In genomic region chr1:7666249-7666648, GRCh38 we compare ENCODE assay signal across 15 cellular contexts.
DNase-seq lines count a peak whose midpoint lies in the region; ATAC-seq, FAIRE-seq and TF ChIP-seq lines count a peak whose summit lies in the region.
"Had no signal": no experiment of that assay in that cellular context is flagged by ENCODE, and none has a peak within 500 bp of the region (broad histone marks: within the 10 kb centered on the region; RNA-seq: fewer than 3 reads in every experiment).

No MANE protein-coding gene starts in this region.

- H2BK120ac ChIP-seq in H1 (replicated peaks; ENCODE audit: low read depth, low read length), result no peak overlapping the region

- no peak overlapping the region for H2BK5ac ChIP-seq in H1 (ENCODE audit: low read depth, low read length)

- peak overlapping the region; percentile 67 for H3K4me2 ChIP-seq in BLaER1
- no peak overlapping the region for H3K4me2 ChIP-seq in H1 (ENCODE audit: insufficient read depth in 1 of 2, low read depth in 2 of 2, low read length in 2 of 2)

- no peak overlapping the region for H3K18ac ChIP-seq in H1 (ENCODE audit: extremely low read depth, low read length)

- no peak overlapping the region for H4K91ac ChIP-seq in H1 (replicated peaks; ENCODE audit: insufficient read length, low read length)

- DNase-seq in CD8-positive, alpha-beta T cell, result no peak
- DNase-seq in H1 (ENCODE audit: low read depth in 1 of 2, low spot score in 2 of 2), result no peak
- DNase-seq in neural crest cell (ENCODE audit: low read depth, low spot score), result no peak
- no peak for DNase-seq in type B pancreatic cell (ENCODE audit: extremely low spot score, unreplicated experiment)
- DNase-seq in caudate nucleus (lab: John Stamatoyannopoulos, UW), result no peak
- no peak for DNase-seq in Kasumi-1 (lab: John Stamatoyannopoulos, UW)
- DNase-seq: CD4-positive, alpha-beta T cell; DMS153; DMS79 had no signal

- FAIRE-seq in H1 (lab: Jason Lieb, UNC), result no peak
- FAIRE-seq: GM12878, GM19239 had no signal

- no peak overlapping the region for H2AK5ac ChIP-seq in H1 (ENCODE audit: low read depth, low read length)

- no peaks in the 10 kb centered on the region for H3K79me1 ChIP-seq in H1 (ENCODE audit: low read depth, low read length)

- H3K27me3 ChIP-seq in BLaER1 (no peaks in the 10 kb centered on the region), H1 (replicated peaks in 1 of 4; ENCODE audit: control insufficient read depth in 3 of 4, extremely low read depth in 1 of 4, insufficient read depth in 3 of 4, low read length in 3 of 4) (no peaks in the 10 kb centered on the region; a peak in 1 of 7 replicates)
- no peaks in the 10 kb centered on the region for H3K27me3 ChIP-seq in CD8-positive, alpha-beta T cell (ENCODE audit: insufficient read depth, low read length)

- peaks cover 64% of the 10 kb centered on the region for H3K4me1 ChIP-seq in BLaER1
- H3K4me1 ChIP-seq in CD8-positive, alpha-beta T cell (ENCODE audit: insufficient read depth, low read length), result peaks cover 5% of the 10 kb centered on the region
- peaks cover 0 to 23% (median 12%) of the 10 kb centered on the region in 4 experiments; a peak in 6 of 7 replicates for H3K4me1 ChIP-seq in H1 (replicated peaks in 1 of 4; ENCODE audit: control insufficient read depth in 3 of 4, insufficient read depth in 4 of 4, low read length in 3 of 4)
- H3K4me1 ChIP-seq: HAP-1 had no signal

- TF ChIP-seq POLR2A in H1 (IDR thresholded peaks at IDR 0.05; ENCODE audit: control extremely low read depth in 1 of 2, low read depth in 2 of 2, low read length in 2 of 2), result no peak

- 0 out of 2 replicates have a peak, but pooled peaks cover 2% of the 10 kb centered on the region for H3K23me2 ChIP-seq in H1 (ENCODE audit: low read depth, low read length)

- H2BK15ac ChIP-seq in H1 (ENCODE audit: low read length), result no peak overlapping the region

- H4K20me1 ChIP-seq in BLaER1 (no peaks in the 10 kb centered on the region), H1 (replicated peaks in 1 of 2; ENCODE audit: control insufficient read depth in 1 of 2, insufficient read depth in 2 of 2, low read length in 2 of 2) (no peaks in the 10 kb centered on the region)

- no peak for ATAC-seq in CD8-positive, alpha-beta T cell
- ATAC-seq: GM12878 had no signal

- H3K14ac ChIP-seq in H1 (ENCODE audit: insufficient read length), result no peak overlapping the region

- peaks cover 7% of the 10 kb centered on the region for H3K4me1 Mint-ChIP-seq in CD8-positive, alpha-beta T cell (ENCODE audit: low read depth)
- H3K4me1 Mint-ChIP-seq in neural crest cell, result peaks cover 37% of the 10 kb centered on the region
- peaks cover 18% of the 10 kb centered on the region for H3K4me1 Mint-ChIP-seq in type B pancreatic cell (ENCODE audit: unreplicated experiment)

- H2BK12ac ChIP-seq in H1 (ENCODE audit: low read depth, low read length), result no peak overlapping the region

- TF ChIP-seq EP300 in H1 (IDR thresholded peaks at IDR 0.05; ENCODE audit: borderline replicate concordance in 1 of 2, low read depth in 2 of 2, low read length in 2 of 2), result no peak

- WGBS in H1 (ENCODE audit: extremely low coverage in 1 of 2, insufficient coverage in 1 of 2, insufficient read length in 1 of 2, insufficient replicate concordance in 2 of 2, low coverage in 1 of 2, low lambda C conversion rate in 2 of 2, missing lambda C conversion rate in 1 of 2), 2 experiments, result 81% methylated on average over 6 of the region's 6 CpGs; no CpG with 5 or more reads in 1 of the 2 experiments

- intact Hi-C loops in CD8-positive, alpha-beta T cell (cut with DNase I, micrococcal nuclease), result loop anchor here in 1 of 2 experiments (5.0 kb wide), 1 partner anchor 291 kb away; no protein-coding TSS in a partner anchor

- H3K79me2 ChIP-seq in H1 (ENCODE audit: control insufficient read depth in 1 of 2, insufficient read depth in 2 of 2, low read length in 2 of 2), result no peaks in the 10 kb centered on the region

- CTCF ChIA-PET in CD8-positive, alpha-beta T cell (lab: Charles Lee), result interaction anchor here (1.0 to 16.6 kb wide), 7 partner anchors 14 to 238 kb away, joined by 3 to 447 read pairs (median 9); no protein-coding TSS in a partner anchor
- CTCF ChIA-PET in H1 (lab: Charles Lee; ENCODE audit: partially characterized antibody), result interaction anchor here (0.7 to 23.6 kb wide), 16 partner anchors 10 to 257 kb away, joined by 3 to 554 read pairs (median 8); no protein-coding TSS in a partner anchor

- H3K9me3 Mint-ChIP-seq in CD8-positive, alpha-beta T cell, result no peaks in the 10 kb centered on the region
- no peaks in the 10 kb centered on the region for H3K9me3 Mint-ChIP-seq in neural crest cell
- H3K9me3 Mint-ChIP-seq in type B pancreatic cell, result no peaks in the 10 kb centered on the region
- H3K9me3 Mint-ChIP-seq: CD4-positive, alpha-beta T cell had no signal

- no peak overlapping the region for H3K23ac ChIP-seq in H1 (ENCODE audit: insufficient read length)

- POLR2A ChIA-PET in CD8-positive, alpha-beta T cell (lab: Charles Lee), result interaction anchor here (0.6 kb wide), 1 partner anchor 1673 kb away, joined by 3 read pairs; no protein-coding TSS in a partner anchor
- POLR2A ChIA-PET in H1 (lab: Charles Lee; ENCODE audit: partially characterized antibody), result interaction anchor here (0.6 kb wide), 1 partner anchor 48 kb away, joined by 3 read pairs; no protein-coding TSS in a partner anchor

- TF ChIP-seq CTCF in CD8-positive, alpha-beta T cell (IDR thresholded peaks at IDR 0.05), result no peak
- TF ChIP-seq CTCF in H1 (IDR thresholded peaks at IDR 0.05; ENCODE audit: control extremely low read depth in 1 of 3, insufficient read depth in 1 of 3, low read depth in 1 of 3, low read length in 3 of 3) (no peak), neural crest cell (conservative IDR thresholded peaks at IDR 0.05) (no peak), type B pancreatic cell (conservative IDR thresholded peaks at IDR 0.05) (no peak)

- H3K9ac ChIP-seq in BLaER1 (no peak overlapping the region), H1 (replicated peaks in 1 of 4; ENCODE audit: extremely low read depth in 1 of 4, low read depth in 3 of 4, low read length in 3 of 4) (no peak overlapping the region)

- peak overlapping the region; percentile 1 for H3K27ac Mint-ChIP-seq in CD8-positive, alpha-beta T cell
- H3K27ac Mint-ChIP-seq in neural crest cell (ENCODE audit: unreplicated experiment) (peak overlapping the region; percentile 16), type B pancreatic cell (no peak overlapping the region)
- H3K27ac Mint-ChIP-seq: B cell; CD4-positive, alpha-beta T cell had no signal

- no peak overlapping the region for H3K4ac ChIP-seq in H1 (replicated peaks; ENCODE audit: insufficient read length, low read depth, low read length)

- no peak overlapping the region for H3K4me3 Mint-ChIP-seq in CD8-positive, alpha-beta T cell
- H3K4me3 Mint-ChIP-seq in neural crest cell, result no peak overlapping the region
- no peak overlapping the region for H3K4me3 Mint-ChIP-seq in type B pancreatic cell
- H3K4me3 Mint-ChIP-seq: B cell; CD4-positive, alpha-beta T cell had no signal

- no peaks in the 10 kb centered on the region for H3K36me3 ChIP-seq in BLaER1
- H3K36me3 ChIP-seq in CD8-positive, alpha-beta T cell (ENCODE audit: insufficient read depth, low read length), result no peaks in the 10 kb centered on the region
- H3K36me3 ChIP-seq in H1 (ENCODE audit: control insufficient read depth in 2 of 4, insufficient read depth in 4 of 4, low read length in 3 of 4), result no peaks in the 10 kb centered on the region
- H3K36me3 ChIP-seq: HAP-1 had no signal

- H3K27ac ChIP-seq in BLaER1, result peak overlapping the region; percentile 60
- H3K27ac ChIP-seq in CD8-positive, alpha-beta T cell (ENCODE audit: low read depth, low read length), result no peak overlapping the region
- H3K27ac ChIP-seq in H1 (ENCODE audit: low read depth, low read length), result no peak overlapping the region
- H3K27ac ChIP-seq in caudate nucleus (ENCODE audit: low read depth, low read length), result no peak overlapping the region
- H3K27ac ChIP-seq: C4-2B had no signal

- no peak overlapping the region for H3K56ac ChIP-seq in H1 (replicated peaks; ENCODE audit: insufficient read length, low read depth, low read length)

- H4K5ac ChIP-seq in H1 (ENCODE audit: insufficient read length, low read depth, low read length), result no peak overlapping the region

- H3K36me3 Mint-ChIP-seq in CD8-positive, alpha-beta T cell, result no peaks in the 10 kb centered on the region
- no peaks in the 10 kb centered on the region for H3K36me3 Mint-ChIP-seq in neural crest cell (ENCODE audit: low read depth)
- no peaks in the 10 kb centered on the region for H3K36me3 Mint-ChIP-seq in type B pancreatic cell

- H3K4me3 ChIP-seq in BLaER1 (no peak overlapping the region), H1 (ENCODE audit: extremely low read depth in 1 of 4, insufficient read depth in 2 of 4, low read depth in 3 of 4, low read length in 4 of 4) (no peak overlapping the region)
- no peak overlapping the region for H3K4me3 ChIP-seq in CD8-positive, alpha-beta T cell (ENCODE audit: low read depth, low read length)
- H3K4me3 ChIP-seq: GM12878, HAP-1 had no signal

- peaks cover 2% of the 10 kb centered on the region for H3K27me3 Mint-ChIP-seq in CD8-positive, alpha-beta T cell (ENCODE audit: low read depth)
- H3K27me3 Mint-ChIP-seq in neural crest cell (ENCODE audit: low read depth) (peaks cover 7% of the 10 kb centered on the region), type B pancreatic cell (peaks cover 4% of the 10 kb centered on the region)
- H3K27me3 Mint-ChIP-seq: CD4-positive, alpha-beta T cell had no signal

- no peak for TF ChIP-seq RAD21 in H1 (IDR thresholded peaks at IDR 0.05 in 1 of 2, conservative IDR thresholded peaks at IDR 0.05 in 1 of 2; ENCODE audit: low read depth in 2 of 2, low read length in 2 of 2)

- H3K9me3 ChIP-seq in BLaER1 (no peaks in the 10 kb centered on the region), H1 (ENCODE audit: insufficient read depth in 2 of 2, low read depth in 1 of 2, low read length in 1 of 2) (no peaks in the 10 kb centered on the region)
- no peaks in the 10 kb centered on the region for H3K9me3 ChIP-seq in CD8-positive, alpha-beta T cell (ENCODE audit: low read length)
- H3K9me3 ChIP-seq: HAP-1 had no signal

- H4K8ac ChIP-seq in H1 (ENCODE audit: extremely low read depth, insufficient read depth, low read length), result 0 out of 2 replicates have a peak overlapping the region, but pooled peaks have one; percentile 47

- no peak overlapping the region for H2AFZ ChIP-seq in H1 (ENCODE audit: low read length)

- H2BK20ac ChIP-seq in H1 (ENCODE audit: low read length), result no peak overlapping the region

TF ChIP-seq in H1, 55 proteins besides CTCF, POLR2A, EP300 and RAD21 (continues in another document):
- no peak for TF ChIP-seq TBP (IDR thresholded peaks at IDR 0.05; ENCODE audit: low read depth, low read length)
- TF ChIP-seq BRCA1 (IDR thresholded peaks at IDR 0.05; ENCODE audit: low read depth, low read length), result no peak
- no peak for TF ChIP-seq SUZ12 (IDR thresholded peaks at IDR 0.05; ENCODE audit: low read length)
- no peak for TF ChIP-seq POLR2AphosphoS5 (IDR thresholded peaks at IDR 0.05; ENCODE audit: low read depth, low read length)
- TF ChIP-seq, protein P1, sequence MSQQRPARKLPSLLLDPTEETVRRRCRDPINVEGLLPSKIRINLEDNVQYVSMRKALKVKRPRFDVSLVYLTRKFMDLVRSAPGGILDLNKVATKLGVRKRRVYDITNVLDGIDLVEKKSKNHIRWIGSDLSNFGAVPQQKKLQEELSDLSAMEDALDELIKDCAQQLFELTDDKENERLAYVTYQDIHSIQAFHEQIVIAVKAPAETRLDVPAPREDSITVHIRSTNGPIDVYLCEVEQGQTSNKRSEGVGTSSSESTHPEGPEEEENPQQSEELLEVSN (IDR thresholded peaks at IDR 0.05), result no peak
